Comparison of ENCODE assay signal across 10 cellular contexts in the genomic region with DNA sequence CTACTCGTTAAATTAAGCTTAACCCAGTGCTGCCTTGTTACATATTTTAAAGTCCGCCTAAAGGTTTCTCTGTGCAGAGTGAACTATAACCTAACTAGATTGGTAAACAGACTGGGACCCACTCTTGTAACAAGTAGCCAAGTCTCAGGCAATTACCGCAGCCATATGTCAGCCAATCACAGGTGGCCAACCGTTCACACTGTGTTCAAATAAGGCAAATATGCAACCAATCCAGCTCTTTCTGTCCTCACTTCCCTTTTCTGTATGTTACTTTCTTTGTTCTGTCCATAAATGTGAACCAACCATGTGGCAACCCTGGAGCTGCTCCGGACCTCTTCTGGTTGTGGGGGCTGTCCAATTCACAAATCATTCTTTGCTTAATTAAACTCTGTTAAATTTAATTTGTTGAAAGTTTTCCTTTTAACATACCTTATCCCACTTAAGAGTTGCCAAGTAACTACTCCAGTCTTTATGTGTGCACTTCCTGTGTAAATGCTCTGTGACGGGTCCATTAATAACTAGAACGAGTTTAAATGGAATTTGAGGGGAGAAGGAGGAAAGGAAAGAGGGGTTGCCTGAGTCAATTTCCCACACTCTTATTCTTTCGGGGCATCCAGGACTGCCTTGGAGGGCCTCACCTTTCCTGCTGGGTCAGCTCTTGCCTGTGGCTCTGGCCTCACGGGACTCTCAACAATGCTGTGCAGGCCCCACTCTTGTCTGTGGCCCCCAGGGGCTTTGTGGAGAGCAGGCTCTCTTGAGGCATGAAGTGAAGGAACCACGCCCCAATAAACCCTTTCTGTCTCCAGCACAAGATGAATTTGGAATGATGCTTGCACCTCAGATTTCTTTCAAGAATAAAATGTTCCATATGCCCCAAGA. TPM values are rescaled to one million over a fixed set of nuclear protein-coding genes. Genes with fewer than 3 reads are reported as not detected.
DNase-seq lines count a peak whose midpoint lies in the region; ATAC-seq and TF ChIP-seq lines count a peak whose summit lies in the region.
"Had no signal": no experiment of that assay in that cellular context is flagged by ENCODE, and none has a peak within 500 bp of the region (broad histone marks: within the 10 kb centered on the region; RNA-seq: fewer than 3 reads in every experiment).

No MANE protein-coding gene starts in this region.

- no peak overlapping the region for H3K9ac ChIP-seq in colonic mucosa (ENCODE audit: low read depth in 2 of 2, low read length in 2 of 2)

- H3K36me3 ChIP-seq in left lung (no peaks in the 10 kb centered on the region), colonic mucosa (no peaks in the 10 kb centered on the region)

- TF ChIP-seq CTCF in left lung (IDR thresholded peaks at IDR 0.05), result no peak
- TF ChIP-seq CTCF in colonic mucosa (IDR thresholded peaks at IDR 0.05), result no peak
- TF ChIP-seq CTCF in foreskin keratinocyte (conservative IDR thresholded peaks at IDR 0.05), result no peak

- H3K27ac Mint-ChIP-seq in activated naive CD4-positive, alpha-beta T cell treated with anti-CD3 and anti-CD28 coated beads, Interleukin-2, amount 50 U/mL, for 72 hours, result no peak overlapping the region
- H3K27ac Mint-ChIP-seq: T-cell had no signal

- DNase-seq in KBM-7 (peak; percentile 88), left lung (no peak), NCI-H2081 treated with DMSO at 0.1 percent for 48 hours (lab: John Stamatoyannopoulos, UW) (no peak), colonic mucosa (no peak), foreskin keratinocyte (no peak)
- DNase-seq in activated naive CD4-positive, alpha-beta T cell treated with anti-CD3 and anti-CD28 coated beads, Interleukin-2, amount 50 U/mL, for 72 hours (ENCODE audit: low spot score in 2 of 2), result no peak
- DNase-seq: T-cell had no signal

- in situ Hi-C loops in KBM-7 (cut with MboI; ENCODE audit: low pct_unique_long_range_greater_than_20kb, low sequenced_read_pairs), result no loop called here

- H3K27ac ChIP-seq in left lung (no peak overlapping the region), colonic mucosa (no peak overlapping the region), foreskin keratinocyte (no peak overlapping the region)

- TF ChIP-seq POLR2A in GM18505 (IDR thresholded peaks at IDR 0.05; ENCODE audit: borderline replicate concordance, extremely low read depth, insufficient read depth, insufficient read length), result no peak

- ATAC-seq in GM18505 (IDR thresholded peaks at IDR 0.05; ENCODE audit: unreplicated experiment) (peak; percentile 58), GM21786 (IDR thresholded peaks at IDR 0.05; ENCODE audit: unreplicated experiment) (peak; percentile 85), left lung (peak; percentile 67), foreskin keratinocyte (no peak)
- ATAC-seq in activated naive CD4-positive, alpha-beta T cell treated with anti-CD3 and anti-CD28 coated beads, Interleukin-2, amount 50 U/mL, for 72 hours, result no peak
- ATAC-seq: T-cell had no signal

- H3K9me3 ChIP-seq in left lung (no peaks in the 10 kb centered on the region), colonic mucosa (no peaks in the 10 kb centered on the region)

- H3K4me3 ChIP-seq in left lung (no peak overlapping the region), colonic mucosa (no peak overlapping the region)

- H3K4me1 ChIP-seq in left lung (peaks cover 0 to 20% of the 10 kb centered on the region in 2 donors), colonic mucosa (no peaks in the 10 kb centered on the region), foreskin keratinocyte (peaks cover 18% of the 10 kb centered on the region)

- no peaks in the 10 kb centered on the region for H3K9me3 Mint-ChIP-seq in activated naive CD4-positive, alpha-beta T cell treated with anti-CD3 and anti-CD28 coated beads, Interleukin-2, amount 50 U/mL, for 72 hours
- H3K9me3 Mint-ChIP-seq: central memory CD8-positive, alpha-beta T cell; T-cell had no signal

- H3K27me3 ChIP-seq in left lung (no peaks in the 10 kb centered on the region), colonic mucosa (no peaks in the 10 kb centered on the region), foreskin keratinocyte (no peaks in the 10 kb centered on the region)

- H3K36me3 Mint-ChIP-seq in activated naive CD4-positive, alpha-beta T cell treated with anti-CD3 and anti-CD28 coated beads, Interleukin-2, amount 50 U/mL, for 72 hours, result no peaks in the 10 kb centered on the region

- intact Hi-C loops in left lung (cut with DNase I), result no loop called here
- intact Hi-C loops in colonic mucosa (cut with DNase I), result loop anchor here (10.0 kb wide), 1 partner anchor 67 kb away; no protein-coding TSS in a partner anchor

RNA-seq across cellular contexts. Expression of a gene that starts 6.6 kb away (rescaled TPM):
- 1,000 to 10,000 TPM; 1,937 to 1,986 TPM for total RNA-seq in left lung
- total RNA-seq in colonic mucosa, result 1,000 to 10,000 TPM; 1,895 to 2,156 TPM
- 3,814 and 4,088 TPM in 2 replicates for total RNA-seq in foreskin keratinocyte
- polyA plus RNA-seq in foreskin keratinocyte, result 5,509 and 5,859 TPM in 2 replicates
- 1,000 to 10,000 TPM; 3,400 to 3,972 TPM for total RNA-seq in activated naive CD4-positive, alpha-beta T cell treated with anti-CD3 and anti-CD28 coated beads, Interleukin-2, amount 50 U/mL, for 72 hours

Comparison
In these comparisons a context has a peak if more than half of its experiments do, and no peak if none do; other contexts are left out.
1. ATAC-seq: peak in GM18505 (single experiment), GM21786 (single experiment) and left lung (single experiment); none in foreskin keratinocyte (single experiment) and activated naive CD4-positive, alpha-beta T cell treated with anti-CD3 and anti-CD28 coated beads, Interleukin-2, amount 50 U/mL, for 72 hours (0 of 2).